In the genomic region with DNA sequence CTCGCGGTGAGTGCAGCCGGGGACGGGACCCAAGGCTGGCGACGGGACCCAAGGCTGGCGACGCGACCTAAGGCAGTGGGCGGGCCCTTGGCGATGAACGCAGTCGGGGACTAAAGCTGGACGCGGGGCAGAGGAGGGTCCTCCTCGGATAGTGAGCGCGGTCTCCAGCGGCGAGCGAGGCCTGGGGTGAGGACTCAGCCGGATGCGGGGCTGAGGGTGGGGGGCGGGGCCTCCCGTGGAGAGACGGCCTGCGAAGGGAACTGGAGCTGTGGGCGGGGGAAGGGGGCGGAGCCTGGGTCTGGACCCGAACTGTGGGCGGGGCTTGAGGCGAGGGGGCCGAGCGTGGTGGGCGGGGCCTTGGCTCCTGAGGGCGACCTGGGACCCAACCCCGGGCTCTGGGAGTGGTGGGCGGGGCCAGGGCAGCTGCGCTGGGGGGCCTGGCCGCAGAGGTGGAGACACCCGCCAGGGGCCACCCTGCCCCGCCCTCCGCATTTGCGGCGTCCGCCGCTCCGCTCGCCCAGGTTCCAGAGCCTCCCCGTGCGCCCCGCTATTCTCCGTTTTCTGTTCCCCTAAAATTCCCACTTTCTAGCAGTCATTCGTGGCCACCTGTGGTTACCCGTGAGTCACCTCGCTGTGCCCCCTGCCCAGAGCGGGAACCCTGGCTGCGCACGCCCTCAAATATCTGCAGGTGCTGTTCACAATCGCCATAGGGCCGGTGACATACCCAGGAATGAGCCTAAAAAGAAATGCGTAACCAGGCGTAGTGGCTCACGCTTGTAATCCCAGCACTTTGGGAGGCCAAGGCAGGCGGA, we compare ENCODE assay signal across 1 cellular context.
TF ChIP-seq lines count a peak whose summit lies in the region.

No MANE protein-coding gene starts in this region.

TF ChIP-seq in K562, 482 proteins besides CTCF, POLR2A, EP300 and RAD21 (continued from another document):
- TF ChIP-seq, protein P1, sequence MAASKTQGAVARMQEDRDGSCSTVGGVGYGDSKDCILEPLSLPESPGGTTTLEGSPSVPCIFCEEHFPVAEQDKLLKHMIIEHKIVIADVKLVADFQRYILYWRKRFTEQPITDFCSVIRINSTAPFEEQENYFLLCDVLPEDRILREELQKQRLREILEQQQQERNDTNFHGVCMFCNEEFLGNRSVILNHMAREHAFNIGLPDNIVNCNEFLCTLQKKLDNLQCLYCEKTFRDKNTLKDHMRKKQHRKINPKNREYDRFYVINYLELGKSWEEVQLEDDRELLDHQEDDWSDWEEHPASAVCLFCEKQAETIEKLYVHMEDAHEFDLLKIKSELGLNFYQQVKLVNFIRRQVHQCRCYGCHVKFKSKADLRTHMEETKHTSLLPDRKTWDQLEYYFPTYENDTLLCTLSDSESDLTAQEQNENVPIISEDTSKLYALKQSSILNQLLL (CRISPR knock-in tag; IDR thresholded peaks at IDR 0.05; ENCODE audit: borderline replicate concordance): no peak
- TF ChIP-seq HEY1 (CRISPR knock-in tag; IDR thresholded peaks at IDR 0.05; ENCODE audit: borderline replicate concordance): no peak
- TF ChIP-seq, protein P2, sequence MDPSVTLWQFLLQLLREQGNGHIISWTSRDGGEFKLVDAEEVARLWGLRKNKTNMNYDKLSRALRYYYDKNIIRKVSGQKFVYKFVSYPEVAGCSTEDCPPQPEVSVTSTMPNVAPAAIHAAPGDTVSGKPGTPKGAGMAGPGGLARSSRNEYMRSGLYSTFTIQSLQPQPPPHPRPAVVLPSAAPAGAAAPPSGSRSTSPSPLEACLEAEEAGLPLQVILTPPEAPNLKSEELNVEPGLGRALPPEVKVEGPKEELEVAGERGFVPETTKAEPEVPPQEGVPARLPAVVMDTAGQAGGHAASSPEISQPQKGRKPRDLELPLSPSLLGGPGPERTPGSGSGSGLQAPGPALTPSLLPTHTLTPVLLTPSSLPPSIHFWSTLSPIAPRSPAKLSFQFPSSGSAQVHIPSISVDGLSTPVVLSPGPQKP (CRISPR knock-in tag; IDR thresholded peaks at IDR 0.05): no peak
- no peak for TF ChIP-seq MAFF (IDR thresholded peaks at IDR 0.05; ENCODE audit: low read length)
- no peak for TF ChIP-seq ZNF143 (CRISPR knock-in tag; IDR thresholded peaks at IDR 0.05)
- TF ChIP-seq HDAC2 (IDR thresholded peaks at IDR 0.05): peak; percentile 53; the same call in 1 of the 2 replicates
- peak; percentile 79; the same call in 1 of the 2 replicates for TF ChIP-seq PHF8 (IDR thresholded peaks at IDR 0.05; ENCODE audit: borderline replicate concordance, low read length)
- no peak for TF ChIP-seq CREB1 (IDR thresholded peaks at IDR 0.05)
- no peak; the same call in 1 of the 2 replicates for TF ChIP-seq CREB1 (CRISPR knock-in tag; IDR thresholded peaks at IDR 0.05)
- TF ChIP-seq, protein P3, sequence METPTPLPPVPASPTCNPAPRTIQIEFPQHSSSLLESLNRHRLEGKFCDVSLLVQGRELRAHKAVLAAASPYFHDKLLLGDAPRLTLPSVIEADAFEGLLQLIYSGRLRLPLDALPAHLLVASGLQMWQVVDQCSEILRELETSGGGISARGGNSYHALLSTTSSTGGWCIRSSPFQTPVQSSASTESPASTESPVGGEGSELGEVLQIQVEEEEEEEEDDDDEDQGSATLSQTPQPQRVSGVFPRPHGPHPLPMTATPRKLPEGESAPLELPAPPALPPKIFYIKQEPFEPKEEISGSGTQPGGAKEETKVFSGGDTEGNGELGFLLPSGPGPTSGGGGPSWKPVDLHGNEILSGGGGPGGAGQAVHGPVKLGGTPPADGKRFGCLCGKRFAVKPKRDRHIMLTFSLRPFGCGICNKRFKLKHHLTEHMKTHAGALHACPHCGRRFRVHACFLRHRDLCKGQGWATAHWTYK (CRISPR knock-in tag; IDR thresholded peaks at IDR 0.05): no peak
- TF ChIP-seq BHLHE40 (IDR thresholded peaks at IDR 0.05; ENCODE audit: low read length): no peak
- no peak for TF ChIP-seq ZNF766 (CRISPR knock-in tag; conservative IDR thresholded peaks at IDR 0.05)
- TF ChIP-seq CBX3 (IDR thresholded peaks at IDR 0.05; ENCODE audit: borderline replicate concordance in 1 of 2, low read length in 2 of 2): no peak
- TF ChIP-seq TRIM24 (IDR thresholded peaks at IDR 0.05): no peak
- TF ChIP-seq ZKSCAN3 (CRISPR knock-in tag; IDR thresholded peaks at IDR 0.05): no peak
